8 cellular contexts compared by ENCODE assay signal in genomic region chr15:81294501-81294850, GRCh38. TPM values are rescaled to one million over a fixed set of nuclear protein-coding genes. Genes with fewer than 3 reads are reported as not detected.
DNase-seq lines count a peak whose midpoint lies in the region; ATAC-seq and TF ChIP-seq lines count a peak whose summit lies in the region.

No MANE protein-coding gene starts in this region.

- ATAC-seq in activated CD4-positive, alpha-beta T cell treated with anti-CD3 and anti-CD28 coated beads for 36 hours = no peak
- ATAC-seq in stimulated activated naive B cell treated with anti-CD40 and anti-IgM and Interleukin-4, amounts not matched to agents 10 μg/mL and 1 μg/mL and 100 μg/mL, for 72 hours (replicated peaks) = no peak
- ATAC-seq in GM21619 (IDR thresholded peaks at IDR 0.05; ENCODE audit: unreplicated experiment) (no peak), gastrocnemius medialis (no peak)

- H3K36me3 ChIP-seq in duodenal mucosa (ENCODE audit: control insufficient read depth in 1 of 2, insufficient read depth in 2 of 2, low read length in 2 of 2) (no peaks in the 10 kb centered on the region), gastrocnemius medialis (no peaks in the 10 kb centered on the region)

- H3K36me3 Mint-ChIP-seq in activated CD4-positive, alpha-beta T cell treated with anti-CD3 and anti-CD28 coated beads for 36 hours (ENCODE audit: low read depth) = peaks cover 36% of the 10 kb centered on the region
- H3K36me3 Mint-ChIP-seq in stimulated activated naive B cell treated with anti-CD40 and anti-IgM and Interleukin-4, amounts not matched to agents 10 μg/mL and 1 μg/mL and 100 μg/mL, for 72 hours = peaks cover 38 to 57% of the 10 kb centered on the region in 2 donors

- H3K9me3 ChIP-seq in duodenal mucosa (ENCODE audit: control insufficient read depth in 1 of 2, low read length in 2 of 2) (no peaks in the 10 kb centered on the region), gastrocnemius medialis (no peaks in the 10 kb centered on the region)

- POLR2A ChIA-PET in activated CD4-positive, alpha-beta T cell treated with anti-CD3 and anti-CD28 coated beads for 36 hours (lab: Charles Lee) = interaction anchor here (1.0 to 1.4 kb wide), 2 partner anchors 28 to 30 kb away, joined by 3 to 5 read pairs; partner anchors contain the start of gene STARD5

- TF ChIP-seq POLR2A in gastrocnemius medialis (IDR thresholded peaks at IDR 0.05) = no peak

- no peak for TF ChIP-seq CTCF in gastrocnemius medialis (IDR thresholded peaks at IDR 0.05 in 4 of 5, conservative IDR thresholded peaks at IDR 0.05 in 1 of 5)

- no peaks in the 10 kb centered on the region for H3K9me3 Mint-ChIP-seq in activated CD4-positive, alpha-beta T cell treated with anti-CD3 and anti-CD28 coated beads for 36 hours (ENCODE audit: low read depth)
- H3K9me3 Mint-ChIP-seq in stimulated activated naive B cell treated with anti-CD40 and anti-IgM and Interleukin-4, amounts not matched to agents 10 μg/mL and 1 μg/mL and 100 μg/mL, for 72 hours = no peaks in the 10 kb centered on the region

- H3K27me3 ChIP-seq in duodenal mucosa (ENCODE audit: control insufficient read depth in 1 of 2, insufficient read depth in 2 of 2, low read length in 2 of 2) = no peaks in the 10 kb centered on the region
- no peaks in the 10 kb centered on the region for H3K27me3 ChIP-seq in gastrocnemius medialis

- CTCF ChIA-PET in activated CD4-positive, alpha-beta T cell treated with anti-CD3 and anti-CD28 coated beads for 36 hours (lab: Charles Lee) = interaction anchor here (0.6 to 5.3 kb wide), 6 partner anchors 11 to 120 kb away, joined by 3 to 70 read pairs (median 6); no protein-coding TSS in a partner anchor

- H3K4me1 ChIP-seq in duodenal mucosa (ENCODE audit: control insufficient read depth in 1 of 2, insufficient read depth in 2 of 2, low read length in 2 of 2) (peaks cover 37 to 42% of the 10 kb centered on the region in 2 donors), gastrocnemius medialis (peaks cover 4 to 19% of the 10 kb centered on the region in 2 donors)

- peak overlapping the region; percentile 94 for H3K4me3 Mint-ChIP-seq in activated CD4-positive, alpha-beta T cell treated with anti-CD3 and anti-CD28 coated beads for 36 hours
- H3K4me3 Mint-ChIP-seq in stimulated activated naive B cell treated with anti-CD40 and anti-IgM and Interleukin-4, amounts not matched to agents 10 μg/mL and 1 μg/mL and 100 μg/mL, for 72 hours = peak overlapping the region; percentile 90 to 97

- intact Hi-C loops in activated CD4-positive, alpha-beta T cell treated with anti-CD3 and anti-CD28 coated beads for 36 hours (cut with DNase I, micrococcal nuclease) = loop anchor here (1.0 to 10.0 kb wide), 8 partner anchors 19 to 1327 kb away; partner anchors contain the start of genes EFL1 (in 1 of the 2), MEX3B (in 1 of the 2), RPS17 (in 1 of the 2) and SAXO2 (in 1 of the 2)
- intact Hi-C loops in gastrocnemius medialis (cut with DNase I; ENCODE audit: low total_unique reads) = no loop called here

- H3K27ac Mint-ChIP-seq in activated CD4-positive, alpha-beta T cell treated with anti-CD3 and anti-CD28 coated beads for 36 hours = peak overlapping the region; percentile 98
- peak overlapping the region; percentile 99 for H3K27ac Mint-ChIP-seq in stimulated activated naive B cell treated with anti-CD40 and anti-IgM and Interleukin-4, amounts not matched to agents 10 μg/mL and 1 μg/mL and 100 μg/mL, for 72 hours

- H3K27ac ChIP-seq in duodenal mucosa (ENCODE audit: low read depth, low read length) (peak overlapping the region; percentile 22), gastrocnemius medialis (no peak overlapping the region)

- no peaks in the 10 kb centered on the region for H3K27me3 Mint-ChIP-seq in activated CD4-positive, alpha-beta T cell treated with anti-CD3 and anti-CD28 coated beads for 36 hours
- no peaks in the 10 kb centered on the region for H3K27me3 Mint-ChIP-seq in stimulated activated naive B cell treated with anti-CD40 and anti-IgM and Interleukin-4, amounts not matched to agents 10 μg/mL and 1 μg/mL and 100 μg/mL, for 72 hours

- DNase-seq in activated CD4-positive, alpha-beta T cell treated with anti-CD3 and anti-CD28 coated beads for 36 hours = peak; percentile 60
- DNase-seq in activated CD4-positive, alpha-beta T cell treated with anti-CD3 and anti-CD28 coated beads, Interleukin-2, amount 50 U/mL, for 4 hours = no peak
- DNase-seq in NCI-H1417 (lab: John Stamatoyannopoulos, UW) = peak in 2 of 3 experiments; percentile 32 to 67
- DNase-seq in stimulated activated naive B cell treated with anti-CD40 and anti-IgM and Interleukin-4, amounts not matched to agents 10 μg/mL and 1 μg/mL and 100 μg/mL, for 72 hours = no peak
- DNase-seq in gastrocnemius medialis = no peak
- DNase-seq in H4 (ENCODE audit: low spot score) = no peak

- H3K4me3 ChIP-seq in duodenal mucosa (ENCODE audit: low read depth in 1 of 2, low read length in 2 of 2) = peak overlapping the region; percentile 44 to 49
- no peak overlapping the region for H3K4me3 ChIP-seq in gastrocnemius medialis

- H3K4me1 Mint-ChIP-seq in activated CD4-positive, alpha-beta T cell treated with anti-CD3 and anti-CD28 coated beads for 36 hours = peaks cover 71% of the 10 kb centered on the region
- H3K4me1 Mint-ChIP-seq in stimulated activated naive B cell treated with anti-CD40 and anti-IgM and Interleukin-4, amounts not matched to agents 10 μg/mL and 1 μg/mL and 100 μg/mL, for 72 hours = peaks cover 70 to 91% of the 10 kb centered on the region in 2 donors

- in situ Hi-C loops in gastrocnemius medialis (cut with MboI; ENCODE audit: low sequenced_read_pairs in 4 of 4) = no loop called here

- H3K9ac ChIP-seq in duodenal mucosa (ENCODE audit: low read depth in 1 of 2, low read length in 2 of 2) = peak overlapping the region in 1 of 2 donors; percentile 7

RNA-seq across cellular contexts. Expression of gene STARD5, which starts 29.5 kb away (rescaled TPM):
- 1 to 10 TPM; 8.9 to 9.2 TPM for total RNA-seq in activated CD4-positive, alpha-beta T cell treated with anti-CD3 and anti-CD28 coated beads for 36 hours
- 1 to 10 TPM in 1 of 4 donors, under 1 TPM in 3; 0.36 to 1.7 (median 0.63) TPM for total RNA-seq in gastrocnemius medialis
- total RNA-seq in H4 (2014; rRNA removed; shearing (Covaris generic)) = 2.9 and 3.2 TPM in 2 replicates

Comparison
In these comparisons a context has a peak if more than half of its experiments do, and no peak if none do; other contexts are left out.
1. DNase-seq: peak in activated CD4-positive, alpha-beta T cell treated with anti-CD3 and anti-CD28 coated beads for 36 hours (single experiment) and NCI-H1417 (2 of 3); none in activated CD4-positive, alpha-beta T cell treated with anti-CD3 and anti-CD28 coated beads, Interleukin-2, amount 50 U/mL, for 4 hours (0 of 2), stimulated activated naive B cell treated with anti-CD40 and anti-IgM and Interleukin-4, amounts not matched to agents 10 μg/mL and 1 μg/mL and 100 μg/mL, for 72 hours (single experiment), gastrocnemius medialis (0 of 2) and H4 (single experiment).
2. H3K4me3 ChIP-seq: peak in duodenal mucosa (2 of 2); none in gastrocnemius medialis (0 of 4).